ENCODE assay signal across 15 cellular contexts in the genomic region with DNA sequence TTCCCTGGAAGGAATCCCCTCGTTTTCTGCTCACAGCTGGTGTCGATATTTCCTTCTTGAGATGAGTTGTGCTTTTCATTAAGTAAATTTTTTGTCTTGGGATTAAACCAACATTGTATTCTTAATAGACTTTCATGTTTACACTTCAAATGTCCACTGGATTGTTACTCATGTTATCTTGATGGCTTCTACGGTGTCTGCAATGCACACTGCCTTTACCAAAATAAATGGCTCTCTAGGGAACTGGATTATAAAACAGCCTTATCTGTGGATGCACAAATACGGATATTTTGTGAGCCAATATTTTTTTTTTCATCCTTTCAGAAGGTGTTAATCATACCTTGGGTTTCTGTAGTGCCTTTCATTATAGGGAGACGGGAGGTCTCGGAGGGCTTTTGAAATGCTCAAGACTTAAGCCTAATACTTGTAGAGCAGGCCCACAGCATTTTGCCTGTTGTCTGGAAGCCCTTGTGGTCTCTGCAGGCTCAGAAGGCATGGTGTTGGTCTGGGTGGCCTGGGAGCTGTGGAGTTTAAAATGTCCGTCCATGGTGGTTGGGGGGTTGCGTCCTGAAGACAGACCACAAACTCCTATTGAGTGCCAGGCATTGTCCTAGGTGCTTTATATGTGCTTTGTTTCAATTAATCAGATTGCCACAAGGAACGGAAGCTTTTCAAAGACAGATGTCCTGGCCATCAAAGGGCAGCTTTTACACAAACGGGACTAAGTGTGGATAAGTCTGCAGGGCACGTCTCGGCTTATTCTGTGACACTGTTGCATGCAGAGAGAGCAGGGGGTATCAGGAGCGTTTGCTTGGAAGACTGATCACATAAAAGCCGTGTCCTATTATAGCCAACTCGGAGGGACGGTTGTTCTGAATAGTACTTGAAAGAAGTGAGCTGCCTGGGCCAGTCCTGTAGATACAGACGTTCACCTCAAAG. TPM values are rescaled to one million over a fixed set of nuclear protein-coding genes. Genes with fewer than 3 reads are reported as not detected.
DNase-seq lines count a peak whose midpoint lies in the region; ATAC-seq and TF ChIP-seq lines count a peak whose summit lies in the region.
"Had no signal": no experiment of that assay in that cellular context is flagged by ENCODE, and none has a peak within 500 bp of the region (broad histone marks: within the 10 kb centered on the region; RNA-seq: fewer than 3 reads in every experiment).

No MANE protein-coding gene starts in this region.

- no peak for TF ChIP-seq EP300 in stomach (IDR thresholded peaks at IDR 0.05)

- H3K27ac Mint-ChIP-seq in activated CD4-positive, alpha-beta T cell treated with anti-CD3 and anti-CD28 coated beads for 36 hours = no peak overlapping the region

- H3K27me3 ChIP-seq in ascending aorta = no peaks in the 10 kb centered on the region
- peaks cover 0 to 12% (median 6%) of the 10 kb centered on the region in 3 donors for H3K27me3 ChIP-seq in stomach

- H3K4me1 ChIP-seq in ascending aorta (peaks cover 0 to 6% of the 10 kb centered on the region in 2 donors), stomach (peaks cover 6 to 29% (median 13%) of the 10 kb centered on the region in 4 donors)

- WGBS in stomach, 5 donors = 55 to 68% (median 67%) methylated on average over 17 of the region's 17 CpGs

- H3K4me3 ChIP-seq in ascending aorta (peak overlapping the region in 1 of 2 donors; percentile 34), stomach (no peak overlapping the region)

- no peaks in the 10 kb centered on the region for H3K4me1 Mint-ChIP-seq in activated CD4-positive, alpha-beta T cell treated with anti-CD3 and anti-CD28 coated beads for 36 hours

- H3K4me3 Mint-ChIP-seq in activated CD4-positive, alpha-beta T cell treated with anti-CD3 and anti-CD28 coated beads for 36 hours = no peak overlapping the region

- CTCF ChIA-PET in activated CD4-positive, alpha-beta T cell treated with anti-CD3 and anti-CD28 coated beads for 36 hours (lab: Charles Lee) = interaction anchor here (0.6 to 0.7 kb wide), 2 partner anchors 360 to 522 kb away, joined by 3 to 4 read pairs; no protein-coding TSS in a partner anchor

- POLR2A ChIA-PET in activated CD4-positive, alpha-beta T cell treated with anti-CD3 and anti-CD28 coated beads for 36 hours (lab: Charles Lee) = no interaction called here

- TF ChIP-seq CTCF in ascending aorta (IDR thresholded peaks at IDR 0.05) (no peak), stomach (IDR thresholded peaks at IDR 0.05) (no peak), GM13976 (IDR thresholded peaks at IDR 0.05; ENCODE audit: borderline replicate concordance, control extremely low read depth, extremely low read depth, insufficient read depth, missing control alignments) (no peak)

- H3K9me3 ChIP-seq in ascending aorta (no peaks in the 10 kb centered on the region), stomach (no peaks in the 10 kb centered on the region)

- intact Hi-C loops in ascending aorta (cut with DNase I) (loop anchor here (2.0 kb wide), 1 partner anchor 62 kb away; no protein-coding TSS in a partner anchor), stomach (cut with DNase I; ENCODE audit: low total_unique reads) (no loop called here)
- intact Hi-C loops in activated CD4-positive, alpha-beta T cell treated with anti-CD3 and anti-CD28 coated beads for 36 hours (cut with DNase I, micrococcal nuclease) = no loop called here

- peaks cover 44% of the 10 kb centered on the region for H3K27me3 Mint-ChIP-seq in activated CD4-positive, alpha-beta T cell treated with anti-CD3 and anti-CD28 coated beads for 36 hours

- H3K36me3 ChIP-seq in ascending aorta = no peaks in the 10 kb centered on the region
- H3K36me3 ChIP-seq in stomach = no peaks in the 10 kb centered on the region

- no peak for ATAC-seq in activated CD4-positive, alpha-beta T cell treated with anti-CD3 and anti-CD28 coated beads for 36 hours

- H3K36me3 Mint-ChIP-seq in activated CD4-positive, alpha-beta T cell treated with anti-CD3 and anti-CD28 coated beads for 36 hours (ENCODE audit: low read depth) = no peaks in the 10 kb centered on the region

- TF ChIP-seq POLR2A in stomach (IDR thresholded peaks at IDR 0.05) = no peak

- peak; percentile 18 for DNase-seq in ELF-1 (ENCODE audit: low read depth, low spot score)
- peak in 1 of 2 donors; percentile 61 for DNase-seq in ascending aorta (ENCODE audit: low spot score in 2 of 2)
- DNase-seq in islet precursor cell = peak; percentile 50
- no peak for DNase-seq in stomach
- DNase-seq in NCI-H2081 treated with DMSO at 0.1 percent for 48 hours (lab: John Stamatoyannopoulos, UW) = no peak
- DNase-seq in RPMI8226 = no peak
- DNase-seq in activated CD4-positive, alpha-beta T cell treated with anti-CD3 and anti-CD28 coated beads for 36 hours = no peak
- no peak for DNase-seq in GM13976 (ENCODE audit: low spot score)
- DNase-seq: Karpas-422, NCI-H1105 treated with DMSO at 0.1 percent for 48 hours, NCI-H187, NCI-H345, NCI-H526, SHP77 had no signal

- in situ Hi-C loops in GM13976 (cut with MboI; ENCODE audit: low sequenced_read_pairs, unreplicated experiment) = no loop called here

- H3K9me3 Mint-ChIP-seq in activated CD4-positive, alpha-beta T cell treated with anti-CD3 and anti-CD28 coated beads for 36 hours (ENCODE audit: low read depth) = no peaks in the 10 kb centered on the region

- H3K27ac ChIP-seq in ascending aorta (peak overlapping the region; percentile 59 to 66), stomach (peak overlapping the region in 4 of 5 donors; percentile 8 to 91 (median 56))
- H3K27ac ChIP-seq: C4-2B had no signal

RNA-seq across cellular contexts. Expression of gene NTN1, which starts 7.6 kb away (rescaled TPM):
- total RNA-seq in ascending aorta = 29.6 TPM
- 10 to 100 TPM in 2 of 5 donors, 1 to 10 TPM in 3; 5.8 to 56.2 (median 9.0) TPM for total RNA-seq in stomach
- 10 to 100 TPM in 1 of 3 donors, 1 to 10 TPM in 2; 2.9 to 16.6 (median 3.3) TPM for polyA plus RNA-seq in stomach
- total RNA-seq in activated CD4-positive, alpha-beta T cell treated with anti-CD3 and anti-CD28 coated beads for 36 hours = under 1 TPM; 0.60 to 0.71 TPM

Comparison
In these comparisons a context has a peak if more than half of its experiments do, and no peak if none do; other contexts are left out.
1. DNase-seq: peak in ELF-1 (single experiment) and islet precursor cell (single experiment); none in stomach (single experiment), NCI-H2081 treated with DMSO at 0.1 percent for 48 hours (single experiment), RPMI8226 (single experiment), activated CD4-positive, alpha-beta T cell treated with anti-CD3 and anti-CD28 coated beads for 36 hours (single experiment) and GM13976 (single experiment).
2. RNA of gene NTN1, which starts 7.6 kb away (total RNA-seq): 29.6 TPM in ascending aorta (single experiment) and 5.8 to 56.2 TPM in stomach; 0.60 to 0.71 TPM in activated CD4-positive, alpha-beta T cell treated with anti-CD3 and anti-CD28 coated beads for 36 hours; every median in the first group is over 4 times any median in the second.